ENCODE assay signal across 8 cellular contexts in the genomic region with DNA sequence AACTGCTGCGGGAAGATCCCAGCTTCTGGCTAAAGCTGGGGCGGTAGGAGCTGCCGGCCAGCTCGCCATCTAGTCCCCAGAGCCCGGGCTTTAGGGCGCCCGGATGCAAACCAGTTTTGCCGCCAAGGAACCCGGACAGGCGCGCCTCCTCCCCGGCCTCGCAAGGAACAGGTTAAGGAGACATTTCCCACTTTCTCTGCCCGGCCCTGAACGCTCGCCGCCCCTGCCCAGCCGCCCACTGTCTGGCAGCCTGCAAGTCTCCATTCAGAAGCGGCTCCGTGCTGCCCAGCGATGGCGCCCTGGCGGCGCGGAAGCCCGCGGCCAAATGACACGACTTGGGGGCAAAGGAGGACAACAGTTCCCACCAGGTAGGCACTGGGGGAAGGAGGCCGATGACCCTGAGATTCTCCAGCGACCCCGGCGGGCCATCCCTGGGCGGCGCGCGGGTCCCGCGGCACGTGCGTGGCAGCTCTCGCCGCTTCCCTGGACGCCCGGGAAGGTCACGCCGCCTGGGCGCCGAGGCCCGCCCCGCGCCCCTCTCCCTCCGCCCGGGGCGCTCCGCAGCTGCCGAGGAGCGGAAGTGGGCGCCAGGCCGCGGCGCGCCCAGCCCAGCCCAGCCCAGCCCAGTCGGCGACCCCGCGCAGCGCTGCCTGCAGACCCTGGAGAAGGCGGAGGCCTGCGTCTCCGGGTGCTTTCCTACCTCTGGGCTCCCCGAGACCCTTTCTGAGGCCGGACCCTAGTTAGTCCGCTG. TPM values are rescaled to one million over a fixed set of nuclear protein-coding genes. Genes with fewer than 3 reads are reported as not detected.
DNase-seq lines count a peak whose midpoint lies in the region; ATAC-seq and TF ChIP-seq lines count a peak whose summit lies in the region.

No MANE protein-coding gene starts in this region.

- H3K27ac ChIP-seq in epithelial cell of prostate = peak overlapping the region; percentile 89
- peak overlapping the region; percentile 83 for H3K27ac ChIP-seq in muscle layer of colon (ENCODE audit: low read depth, low read length)

- no peaks in the 10 kb centered on the region for H3K27me3 ChIP-seq in BE2C
- no peaks in the 10 kb centered on the region for H3K27me3 ChIP-seq in muscle layer of colon (ENCODE audit: control insufficient read depth in 1 of 2, insufficient read depth in 2 of 2, low read length in 2 of 2)

- ATAC-seq in GM18868 (IDR thresholded peaks at IDR 0.05; ENCODE audit: unreplicated experiment) (peak; percentile 62), HG03175 (IDR thresholded peaks at IDR 0.05; ENCODE audit: unreplicated experiment) (peak; percentile 77), SK-N-SH treated with all-trans-retinoic acid at 6 μM for 48 hours (peak; percentile 78)

- peak overlapping the region; percentile 2 for H3K9ac ChIP-seq in muscle layer of colon (ENCODE audit: low read length)

- no peaks in the 10 kb centered on the region for H3K36me3 ChIP-seq in BE2C
- no peaks in the 10 kb centered on the region for H3K36me3 ChIP-seq in muscle layer of colon (ENCODE audit: insufficient read depth, low read length)

- peak overlapping the region; percentile 72 for H3K4me3 ChIP-seq in BE2C (ENCODE audit: low read depth, low read length)
- H3K4me3 ChIP-seq in muscle layer of colon (ENCODE audit: low read depth in 1 of 2, low read length in 2 of 2) = peak overlapping the region; percentile 49 to 72

- H3K9me3 ChIP-seq in BE2C = no peaks in the 10 kb centered on the region
- no peaks in the 10 kb centered on the region for H3K9me3 ChIP-seq in muscle layer of colon (ENCODE audit: low read length)

- H3K4me1 ChIP-seq in BE2C = no peaks in the 10 kb centered on the region
- H3K4me1 ChIP-seq in muscle layer of colon (ENCODE audit: insufficient read depth, low read length) = peaks cover 8% of the 10 kb centered on the region

- peak; percentile 73 for DNase-seq in BE2C
- DNase-seq in epithelial cell of prostate (ENCODE audit: low read depth, low spot score) = no peak
- DNase-seq in COLO829 (ENCODE audit: low spot score) = no peak
- DNase-seq in OCI-M2 (lab: John Stamatoyannopoulos, UW; ENCODE audit: unreplicated experiment) = no peak

- TF ChIP-seq CTCF in BE2C (IDR thresholded peaks at IDR 0.05; ENCODE audit: low read depth, low read length) = no peak

TF ChIP-seq in SK-N-SH treated with all-trans-retinoic acid at 6 μM for 48 hours, 23 proteins besides CTCF, POLR2A, EP300 and RAD21:
- TF ChIP-seq BACH2 (CRISPR knock-in tag; IDR thresholded peaks at IDR 0.05; ENCODE audit: borderline replicate concordance) = no peak

RNA-seq across cellular contexts. Expression of gene HNRNPA1L2, which starts 42.2 kb away (rescaled TPM):
- polyA plus RNA-seq in BE2C (2012; ENCODE audit: insufficient read depth, insufficient read length, low read depth) = 30.7 TPM

RNA-seq across cellular contexts. Expression of gene SUGT1, which starts 52.6 kb away (rescaled TPM):
- polyA plus RNA-seq in BE2C (2012; ENCODE audit: insufficient read depth, insufficient read length, low read depth) = 95.2 TPM
